Comparison of ENCODE assay signal across 11 cellular contexts in the genomic region with DNA sequence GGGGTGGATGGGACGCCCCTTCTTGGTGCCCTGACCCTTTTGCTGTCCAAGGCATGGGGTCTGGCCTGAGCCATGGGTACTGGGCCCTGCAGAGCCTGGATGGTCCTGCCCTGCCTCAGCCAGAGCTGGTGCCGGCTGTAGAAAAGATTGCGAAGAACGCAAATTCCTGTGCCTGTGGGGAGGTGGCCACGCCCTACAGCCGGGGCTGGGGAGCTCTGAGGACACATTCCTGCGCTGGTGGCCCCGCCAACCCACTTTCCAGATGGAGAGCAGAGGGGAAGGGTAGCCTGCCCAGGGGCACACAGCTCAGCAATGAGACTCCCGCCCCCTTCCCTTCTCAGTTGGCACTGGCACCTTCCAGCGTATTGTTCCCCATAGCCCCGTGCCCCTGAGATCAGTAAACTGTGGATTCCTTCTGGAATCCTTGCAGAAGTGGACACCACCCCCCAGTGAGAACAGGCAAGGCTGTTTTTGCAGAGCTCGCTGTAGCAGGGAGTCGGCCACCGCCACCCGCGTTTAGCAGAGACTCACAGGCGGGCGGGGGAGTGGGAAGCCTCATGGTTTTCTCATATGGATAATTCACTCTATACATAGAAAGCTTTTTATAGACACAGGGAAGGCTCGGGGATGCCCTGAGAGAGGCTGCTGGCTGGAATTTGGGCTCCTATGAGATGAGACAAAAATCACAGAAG. TPM values are rescaled to one million over a fixed set of nuclear protein-coding genes. Genes with fewer than 3 reads are reported as not detected.
DNase-seq lines count a peak whose midpoint lies in the region; ATAC-seq and TF ChIP-seq lines count a peak whose summit lies in the region.
"Had no signal": no experiment of that assay in that cellular context is flagged by ENCODE, and none has a peak within 500 bp of the region (broad histone marks: within the 10 kb centered on the region; RNA-seq: fewer than 3 reads in every experiment).

No MANE protein-coding gene starts in this region.

- H3K9me3 ChIP-seq in mesodermal cell (ENCODE audit: control insufficient read depth, low read length) (no peaks in the 10 kb centered on the region), thoracic aorta (no peaks in the 10 kb centered on the region), prostate gland (no peaks in the 10 kb centered on the region)

- TF ChIP-seq CTCF in choroid plexus epithelial cell (conservative IDR thresholded peaks at IDR 0.05; ENCODE audit: low read depth, low read length) (no peak), thoracic aorta (IDR thresholded peaks at IDR 0.05) (no peak), prostate gland (IDR thresholded peaks at IDR 0.05) (no peak)

- intact Hi-C loops in prostate gland (cut with DNase I), result no loop called here

- H3K4me3 ChIP-seq in choroid plexus epithelial cell (ENCODE audit: low read depth, low read length) (no peak overlapping the region), mesodermal cell (ENCODE audit: extremely low read depth, insufficient read depth, low read length, poor library complexity, severe bottlenecking) (no peak overlapping the region), thoracic aorta (peak overlapping the region; percentile 40), prostate gland (no peak overlapping the region)

- H3K4me1 ChIP-seq in mesodermal cell (ENCODE audit: control insufficient read depth, insufficient read depth, low read length, poor library complexity, severe bottlenecking) (peaks cover 50% of the 10 kb centered on the region), thoracic aorta (ENCODE audit: control insufficient read depth in 1 of 2, low read depth in 2 of 2) (peaks cover 52 to 76% of the 10 kb centered on the region in 2 donors), prostate gland (replicated peaks) (no peaks in the 10 kb centered on the region)

- DNase-seq in NCI-H2227 (lab: John Stamatoyannopoulos, UW; ENCODE audit: unreplicated experiment) (peak; percentile 29), NCI-H2227 treated with DMSO at 0.1 percent for 48 hours (lab: John Stamatoyannopoulos, UW) (no peak), choroid plexus epithelial cell (ENCODE audit: low read depth) (peak; percentile 47), thoracic aorta (ENCODE audit: low spot score) (no peak), prostate gland (ENCODE audit: low spot score) (no peak), dermis blood vessel endothelial cell (no peak), NCI-H2029 (lab: John Stamatoyannopoulos, UW) (no peak)
- DNase-seq: left cardiac atrium, NCI-H187, retina had no signal

- WGBS in mesodermal cell (ENCODE audit: insufficient coverage in 2 of 2), 2 experiments, result 58 to 79% methylated on average over 8 to 10 of the region's 19 CpGs
- WGBS in prostate gland, result 63% methylated on average over 19 of the region's 19 CpGs

- H3K27ac ChIP-seq in mesodermal cell (ENCODE audit: low read depth, low read length, severe bottlenecking) (peak overlapping the region; percentile 29), thoracic aorta (peak overlapping the region; percentile 16 to 71), prostate gland (no peak overlapping the region)

- no peaks in the 10 kb centered on the region for H3K27me3 ChIP-seq in thoracic aorta (replicated peaks; ENCODE audit: insufficient read depth)
- no peaks in the 10 kb centered on the region for H3K27me3 ChIP-seq in prostate gland (replicated peaks; ENCODE audit: insufficient read depth)

- no peak for TF ChIP-seq POLR2A in prostate gland (IDR thresholded peaks at IDR 0.05)

- peaks cover 69% of the 10 kb centered on the region for H3K36me3 ChIP-seq in mesodermal cell (ENCODE audit: control insufficient read depth, insufficient read depth, low read length)
- peaks cover 21% of the 10 kb centered on the region for H3K36me3 ChIP-seq in thoracic aorta
- H3K36me3 ChIP-seq in prostate gland, result no peaks in the 10 kb centered on the region

- ATAC-seq in thoracic aorta (ENCODE audit: insufficient number of reproducible peaks, low FRiP score, low read depth), result no peak

RNA-seq across cellular contexts. Expression of a gene that starts 8.6 kb away (rescaled TPM):
- 58.2 TPM for polyA plus RNA-seq in mesodermal cell (2013, experiment 1 of 2)
- polyA plus RNA-seq in mesodermal cell (2013, experiment 2 of 2), result 54.6 TPM
- total RNA-seq in thoracic aorta (100 to 1,000 TPM; 124 to 162 TPM), prostate gland (100 to 1,000 TPM in 1 of 2 donors, 10 to 100 TPM in 1; 50.1 to 210 TPM), dermis blood vessel endothelial cell (53.6 and 126 TPM in 2 replicates)

RNA-seq across cellular contexts. Expression of a gene that starts 26.0 kb away (rescaled TPM):
- 20.2 TPM for polyA plus RNA-seq in mesodermal cell (2013, experiment 1 of 2)
- 18.6 TPM for polyA plus RNA-seq in mesodermal cell (2013, experiment 2 of 2)
- total RNA-seq in thoracic aorta (10 to 100 TPM; 30.8 to 87.3 TPM), prostate gland (10 to 100 TPM; 18.3 to 44.4 TPM), dermis blood vessel endothelial cell (0.98 and 2.2 TPM in 2 replicates)

RNA-seq across cellular contexts. Expression of a gene that starts 54.9 kb away (rescaled TPM):
- polyA plus RNA-seq in mesodermal cell (2013, experiment 1 of 2), result 95.2 TPM
- 79.0 TPM for polyA plus RNA-seq in mesodermal cell (2013, experiment 2 of 2)
- 100 to 1,000 TPM; 218 to 320 TPM for total RNA-seq in thoracic aorta
- total RNA-seq in prostate gland, result 100 to 1,000 TPM; 249 to 514 TPM
- total RNA-seq in dermis blood vessel endothelial cell, result 115 and 214 TPM in 2 replicates

Comparison
In these comparisons a context has a peak if more than half of its experiments do, and no peak if none do; other contexts are left out.
1. DNase-seq: peak in NCI-H2227 (single experiment) and choroid plexus epithelial cell (single experiment); none in NCI-H2227 treated with DMSO at 0.1 percent for 48 hours (single experiment), thoracic aorta (single experiment), prostate gland (single experiment), dermis blood vessel endothelial cell (single experiment) and NCI-H2029 (single experiment).
2. H3K27ac ChIP-seq: peak in mesodermal cell (single experiment) and thoracic aorta (2 of 2); none in prostate gland (0 of 2).